ENCODE assay signal across 22 cellular contexts in the genomic region with DNA sequence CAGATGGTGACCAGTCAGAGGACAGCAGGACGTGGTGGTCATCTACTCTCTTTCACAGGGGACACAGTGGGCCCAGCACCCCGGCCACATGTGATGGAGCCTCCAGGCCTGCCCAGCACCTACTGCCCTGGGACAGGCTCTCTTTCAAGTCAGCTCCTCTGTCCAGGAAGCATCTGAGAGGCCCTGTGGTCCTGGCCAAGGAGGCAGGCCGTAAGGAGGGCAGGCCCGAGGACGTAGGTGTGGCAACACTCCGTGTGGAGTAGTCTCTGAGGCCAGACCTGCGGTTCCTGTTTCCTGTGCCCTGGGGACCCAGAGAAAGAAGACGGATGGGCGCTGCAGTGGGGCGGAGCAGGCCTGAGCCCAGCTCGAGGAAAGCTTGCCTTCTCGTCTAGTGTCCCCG.
"Had no signal": no experiment of that assay in that cellular context is flagged by ENCODE, and none has a peak within 500 bp of the region (broad histone marks: within the 10 kb centered on the region; RNA-seq: fewer than 3 reads in every experiment).

No MANE protein-coding gene starts in this region.

- H3K4me1 ChIP-seq: adrenal gland, ascending aorta, esophagus muscularis mucosa, gastroesophageal sphincter, prostate gland, upper lobe of left lung had no signal

- H3K27me3 ChIP-seq: adrenal gland, ascending aorta, brain microvascular endothelial cell, dorsolateral prefrontal cortex, esophagus muscularis mucosa, upper lobe of left lung had no signal

- DNase-seq: activated T-cell treated with anti-CD3 and anti-CD28 coated beads, Interleukin-2, amount 50 U/mL, for 24 hours; adrenal gland; brain microvascular endothelial cell; central memory CD4-positive, alpha-beta T cell; effector memory CD8-positive, alpha-beta T cell; islet precursor cell; left cardiac atrium; mesendoderm; naive B cell; stimulated activated CD4-positive, alpha-beta T cell treated with anti-CD3 and anti-CD28 coated beads, Interleukin-4, amount 100 ng/mL, for 24 hours; stimulated activated naive CD8-positive, alpha-beta T cell treated with anti-CD3 and anti-CD28 coated beads, Interleukin-15, Interleukin-2, amounts not matched to agents 100 U/mL and 50 U/mL, for 24 hours; T-helper 9 cell; upper lobe of left lung had no signal

- H3K4me3 ChIP-seq: adrenal gland, ascending aorta, dorsolateral prefrontal cortex, esophagus muscularis mucosa, gastroesophageal sphincter, prostate gland, upper lobe of left lung had no signal

- H3K9me3 Mint-ChIP-seq: neural crest cell had no signal

- H3K27me3 Mint-ChIP-seq: activated naive CD8-positive, alpha-beta T cell; activated T-cell treated with anti-CD3 and anti-CD28 coated beads, Interleukin-2, amount 50 U/mL, for 24 hours; activated T-helper 17 cell treated with anti-CD3 and anti-CD28 coated beads, Interleukin-2, amount 50 U/mL, for 72 hours; effector memory CD8-positive, alpha-beta T cell; naive B cell had no signal

- H3K4me1 Mint-ChIP-seq: activated T-helper 17 cell treated with anti-CD3 and anti-CD28 coated beads, Interleukin-2, amount 50 U/mL, for 72 hours; naive B cell; neural crest cell; WTC11 had no signal

- H3K27ac Mint-ChIP-seq: activated naive CD8-positive, alpha-beta T cell; activated T-cell treated with anti-CD3 and anti-CD28 coated beads, Interleukin-2, amount 50 U/mL, for 24 hours; activated T-helper 17 cell treated with anti-CD3 and anti-CD28 coated beads, Interleukin-2, amount 50 U/mL, for 72 hours; effector memory CD8-positive, alpha-beta T cell; WTC11 had no signal

- H3K36me3 ChIP-seq: adrenal gland, ascending aorta, brain microvascular endothelial cell, esophagus muscularis mucosa, gastroesophageal sphincter, prostate gland, upper lobe of left lung had no signal

- H3K9me3 ChIP-seq: adrenal gland, prostate gland, upper lobe of left lung had no signal

- H3K27ac ChIP-seq: adrenal gland, ascending aorta, brain microvascular endothelial cell, dorsolateral prefrontal cortex, esophagus muscularis mucosa, gastroesophageal sphincter, prostate gland, upper lobe of left lung had no signal

- H3K4me3 Mint-ChIP-seq: activated naive CD8-positive, alpha-beta T cell; activated T-cell treated with anti-CD3 and anti-CD28 coated beads, Interleukin-2, amount 50 U/mL, for 24 hours; activated T-helper 17 cell treated with anti-CD3 and anti-CD28 coated beads, Interleukin-2, amount 50 U/mL, for 72 hours; effector memory CD8-positive, alpha-beta T cell; neural crest cell; WTC11 had no signal
